ENCODE assay signal across 25 cellular contexts in genomic region chr2:225948903-225949302, GRCh38.
A peak's percentile ranks its signal among the peaks of the same experiment; 100 is the strongest.
DNase-seq lines count a peak whose midpoint lies in the region; ATAC-seq and TF ChIP-seq lines count a peak whose summit lies in the region.
"Had no signal": no experiment of that assay in that cellular context is flagged by ENCODE, and none has a peak within 500 bp of the region (broad histone marks: within the 10 kb centered on the region; RNA-seq: fewer than 3 reads in every experiment).

No MANE protein-coding gene starts in this region.

- H3K4me3 Mint-ChIP-seq in H9 = no peak overlapping the region; a peak in 1 of 5 replicates
- H3K4me3 Mint-ChIP-seq in WTC11 = no peak overlapping the region
- H3K4me3 Mint-ChIP-seq: CD4-positive, alpha-beta memory T cell; HFFc6 had no signal

- no peak overlapping the region for H4K5ac ChIP-seq in H9 (ENCODE audit: insufficient read length, low read depth, low read length)

- H3K36me3 Mint-ChIP-seq in H9 (ENCODE audit: insufficient read depth in 1 of 3, low read depth in 3 of 3) (peaks cover 0 to 10% (median 5%) of the 10 kb centered on the region in 3 experiments; a peak in 6 of 7 replicates), WTC11 (peaks cover 16% of the 10 kb centered on the region)
- H3K36me3 Mint-ChIP-seq: CD4-positive, alpha-beta memory T cell had no signal

- no peak overlapping the region for H2BK12ac ChIP-seq in H9 (ENCODE audit: insufficient read length, low read depth, low read length)
- H2BK12ac ChIP-seq in neuronal stem cell (ENCODE audit: low read length) = no peak overlapping the region

- H3K4me1 ChIP-seq in H9 (ENCODE audit: insufficient read depth, low read length) (no peaks in the 10 kb centered on the region), neuronal stem cell (ENCODE audit: control insufficient read depth in 2 of 2, insufficient read depth in 1 of 2, low read depth in 1 of 2, low read length in 2 of 2) (peaks cover 0 to 4% of the 10 kb centered on the region in 2 donors)
- H3K4me1 ChIP-seq: A549; BLaER1 treated with 17β-estradiol and CSF1 and Interleukin-3, amounts not matched to agents 10 nM and 100 nM; HAP-1; SJCRH30 had no signal

- H3K23me2 ChIP-seq in H9 (ENCODE audit: insufficient read length, low read depth, low read length, poor library complexity, severe bottlenecking) = no peaks in the 10 kb centered on the region

- H2BK5ac ChIP-seq in H9 (ENCODE audit: insufficient read length, low read length) (no peak overlapping the region), neuronal stem cell (ENCODE audit: low read length) (peak overlapping the region; percentile 22)

- H3K23ac ChIP-seq in H9 (ENCODE audit: insufficient read length, low read depth, low read length) = no peak overlapping the region
- H3K23ac ChIP-seq in neuronal stem cell (ENCODE audit: low read depth, low read length, poor library complexity) = no peak overlapping the region

- H3K4ac ChIP-seq in H9 (ENCODE audit: low read depth, low read length) = no peak overlapping the region
- H3K4ac ChIP-seq in neuronal stem cell (ENCODE audit: low read length) = no peak overlapping the region

- peak; percentile 100 for ATAC-seq in WTC11
- ATAC-seq: A549, Right ventricle myocardium inferior, SK-N-SH treated with all-trans-retinoic acid at 6 μM for 48 hours had no signal

- H3T11ph ChIP-seq in H9 (ENCODE audit: low read length) = no peak overlapping the region

- no peaks in the 10 kb centered on the region for H3K79me2 ChIP-seq in H9 (ENCODE audit: insufficient read depth, low read length)

- H4K91ac ChIP-seq in H9 (ENCODE audit: insufficient read length, low read depth, low read length) = no peak overlapping the region
- H4K91ac ChIP-seq in neuronal stem cell (ENCODE audit: low read depth, low read length, poor library complexity) = no peak overlapping the region

- CTCF ChIA-PET in WTC11 (lab: Charles Lee) = interaction anchor here (0.6 to 1.3 kb wide), 5 partner anchors 12 to 515 kb away, joined by 3 to 4 read pairs (median 3); no protein-coding TSS in a partner anchor

- H2BK15ac ChIP-seq in H9 (ENCODE audit: low read depth, low read length) = no peak overlapping the region
- no peak overlapping the region for H2BK15ac ChIP-seq in neuronal stem cell (ENCODE audit: low read length)

- H2AFZ ChIP-seq in H9 (ENCODE audit: low read length) (no peak overlapping the region), neuronal stem cell (ENCODE audit: low read length) (peak overlapping the region; percentile 53)
- H2AFZ ChIP-seq: PC-9 had no signal

- peak; percentile 63 for DNase-seq in H9
- DNase-seq in WTC11 (ENCODE audit: low spot score) = peak; percentile 45
- peak; percentile 11 for DNase-seq in iPS DF 4.7 (ENCODE audit: extremely low read depth, low spot score)
- no peak for DNase-seq in neuronal stem cell (ENCODE audit: low spot score)
- DNase-seq in GF-D8 (lab: John Stamatoyannopoulos, UW) = no peak
- no peak for DNase-seq in hippocampal formation (lab: John Stamatoyannopoulos, UW)
- no peak for DNase-seq in C1 segment of cervical spinal cord (lab: John Stamatoyannopoulos, UW)
- DNase-seq: AML-193; CD4-positive, alpha-beta memory T cell; COR-L47; GDM1; HFFc6; KBM-7; NCI-H1694; NCI-H2029 treated with DMSO at 0.1 percent for 48 hours; NCI-H446 treated with DMSO at 0.1 percent for 48 hours; NCI-H526; NCI-H82; PC-9; SJCRH30 had no signal

- no peak overlapping the region for H3K4me2 ChIP-seq in H9 (ENCODE audit: insufficient read depth, insufficient read length, low read length)
- no peak overlapping the region for H3K4me2 ChIP-seq in neuronal stem cell (ENCODE audit: insufficient read depth, low read length, poor library complexity, severe bottlenecking)
- H3K4me2 ChIP-seq: A549; BLaER1 treated with 17β-estradiol and CSF1 and Interleukin-3, amounts not matched to agents 10 nM and 100 nM; PC-9 had no signal

- H3K18ac ChIP-seq in H9 (ENCODE audit: insufficient read length, low read depth, low read length) (no peak overlapping the region), neuronal stem cell (ENCODE audit: low read length) (no peak overlapping the region)

- H4K20me1 ChIP-seq in H9 (ENCODE audit: control insufficient read depth, insufficient read depth, insufficient read length) = no peaks in the 10 kb centered on the region
- H4K20me1 ChIP-seq: BLaER1 treated with 17β-estradiol and CSF1 and Interleukin-3, amounts not matched to agents 10 nM and 100 nM had no signal

- H2AK5ac ChIP-seq in H9 (ENCODE audit: insufficient read length, low read length) (no peak overlapping the region), neuronal stem cell (ENCODE audit: low read depth, low read length) (no peak overlapping the region)

- H3K36me3 ChIP-seq in neuronal stem cell (replicated peaks in 1 of 2; ENCODE audit: control insufficient read depth in 2 of 2, insufficient read depth in 2 of 2, low read length in 2 of 2) = no peaks in the 10 kb centered on the region
- H3K36me3 ChIP-seq: BLaER1 treated with 17β-estradiol and CSF1 and Interleukin-3, amounts not matched to agents 10 nM and 100 nM; HAP-1; SJCRH30 had no signal

- H3K4me3 ChIP-seq in neuronal stem cell (ENCODE audit: low read length in 2 of 2) = no peak overlapping the region
- H3K4me3 ChIP-seq: A549; BLaER1 treated with 17β-estradiol and CSF1 and Interleukin-3, amounts not matched to agents 10 nM and 100 nM; HAP-1; PC-9; SJCRH30 had no signal

- H3K9me3 ChIP-seq in H9 (ENCODE audit: control insufficient read depth, low read depth, low read length) = no peaks in the 10 kb centered on the region
- peaks cover 6 to 27% of the 10 kb centered on the region in 2 donors for H3K9me3 ChIP-seq in neuronal stem cell (replicated peaks in 1 of 2; ENCODE audit: control insufficient read depth in 2 of 2, insufficient read depth in 1 of 2, low read depth in 1 of 2, low read length in 2 of 2)
- H3K9me3 ChIP-seq: HAP-1 had no signal

- peaks cover 19 to 25% of the 10 kb centered on the region in 2 experiments for H3K9me3 Mint-ChIP-seq in H9
- H3K9me3 Mint-ChIP-seq in WTC11 = peaks cover 29% of the 10 kb centered on the region

- no peak overlapping the region for H3K27ac ChIP-seq in H9 (ENCODE audit: insufficient read length, low read depth, low read length)
- H3K27ac ChIP-seq in neuronal stem cell (replicated peaks; ENCODE audit: low read length) = no peak overlapping the region
- H3K27ac ChIP-seq: A549; BLaER1 treated with 17β-estradiol and CSF1 and Interleukin-3, amounts not matched to agents 10 nM and 100 nM; PC-9; SJCRH30 had no signal

- peak; percentile 54 for TF ChIP-seq CTCF in H9 (conservative IDR thresholded peaks at IDR 0.05)
- no peak for TF ChIP-seq CTCF in WTC11 (IDR thresholded peaks at IDR 0.05)

- H3K27me3 ChIP-seq in H9 (ENCODE audit: insufficient read depth, low read length) = no peaks in the 10 kb centered on the region
- no peaks in the 10 kb centered on the region for H3K27me3 ChIP-seq in neuronal stem cell (ENCODE audit: control insufficient read depth in 3 of 3, insufficient read depth in 3 of 3, low read depth in 1 of 3, low read length in 3 of 3)
- H3K27me3 ChIP-seq: BLaER1 treated with 17β-estradiol and CSF1 and Interleukin-3, amounts not matched to agents 10 nM and 100 nM; SJCRH30 had no signal

- no peak overlapping the region for H2BK20ac ChIP-seq in H9 (ENCODE audit: low read depth, low read length, poor library complexity, severe bottlenecking)

- H3K14ac ChIP-seq in H9 (ENCODE audit: insufficient read depth, low read length) (no peak overlapping the region), neuronal stem cell (ENCODE audit: low read length) (no peak overlapping the region)

- H2BK120ac ChIP-seq in H9 (ENCODE audit: low read depth, low read length, poor library complexity, severe bottlenecking) (no peak overlapping the region), neuronal stem cell (ENCODE audit: low read depth, low read length) (no peak overlapping the region)

- no peak overlapping the region for H3K56ac ChIP-seq in H9 (ENCODE audit: insufficient read length, low read depth, low read length)

- H3K9ac ChIP-seq in H9 (ENCODE audit: extremely low read depth, insufficient read length, low read length) (no peak overlapping the region), neuronal stem cell (ENCODE audit: low read depth, low read length, poor library complexity) (no peak overlapping the region)
- H3K9ac ChIP-seq: BLaER1 treated with 17β-estradiol and CSF1 and Interleukin-3, amounts not matched to agents 10 nM and 100 nM had no signal

- no peak overlapping the region for H3K27ac Mint-ChIP-seq in H9
- no peak overlapping the region for H3K27ac Mint-ChIP-seq in WTC11
- H3K27ac Mint-ChIP-seq: CD4-positive, alpha-beta memory T cell; HFFc6 had no signal

- H3K27me3 Mint-ChIP-seq in H9 (ENCODE audit: low read depth) = no peaks in the 10 kb centered on the region; the same call in 1 of the 2 replicates
- no peaks in the 10 kb centered on the region for H3K27me3 Mint-ChIP-seq in WTC11 (ENCODE audit: low read depth)
- H3K27me3 Mint-ChIP-seq: CD4-positive, alpha-beta memory T cell had no signal

- POLR2A ChIA-PET in WTC11 (lab: Charles Lee) = no interaction called here

- H3K79me1 ChIP-seq in H9 (ENCODE audit: insufficient read depth, low read depth, low read length, poor library complexity, severe bottlenecking) = no peaks in the 10 kb centered on the region
- no peaks in the 10 kb centered on the region for H3K79me1 ChIP-seq in neuronal stem cell (ENCODE audit: low read depth, low read length)

- WGBS in H9 (ENCODE audit: extremely low coverage, insufficient read length, low lambda C conversion rate) = no CpG with 5 or more reads among the region's 4 CpGs
- no CpG with 5 or more reads among the region's 4 CpGs for WGBS in neuronal stem cell (ENCODE audit: extremely low coverage in 2 of 2, insufficient read length in 2 of 2, insufficient replicate concordance in 1 of 2), 2 donors

- H4K8ac ChIP-seq in H9 (replicated peaks; ENCODE audit: insufficient read length, low read depth, low read length) (no peak overlapping the region), neuronal stem cell (ENCODE audit: low read depth, low read length) (no peak overlapping the region)

- no peaks in the 10 kb centered on the region for H3K4me1 Mint-ChIP-seq in H9
- H3K4me1 Mint-ChIP-seq in WTC11 = no peaks in the 10 kb centered on the region; the same call in 1 of the 2 replicates
- H3K4me1 Mint-ChIP-seq: CD4-positive, alpha-beta memory T cell had no signal

TF ChIP-seq in WTC11, 78 proteins besides CTCF, POLR2A, EP300 and RAD21 (continues in another document):
- TF ChIP-seq NFATC4 (CRISPR knock-in tag; IDR thresholded peaks at IDR 0.05) = no peak

Comparison
In these comparisons a context has a peak if more than half of its experiments do, and no peak if none do; other contexts are left out.
1. DNase-seq: peak in H9 (single experiment), WTC11 (single experiment) and iPS DF 4.7 (single experiment); none in neuronal stem cell (single experiment), GF-D8 (single experiment), hippocampal formation (0 of 2) and C1 segment of cervical spinal cord (0 of 14).